1 cellular context compared by ENCODE assay signal in genomic region chrX:71636438-71637252, GRCh38.
TF ChIP-seq lines count a peak whose summit lies in the region.

No MANE protein-coding gene starts in this region.

TF ChIP-seq in HEK293, 187 proteins besides CTCF, POLR2A, EP300 and RAD21 (continued from another document):
- TF ChIP-seq ZNF449 (tag by site-specific recombination; IDR thresholded peaks at IDR 0.05) (no peak), ZNF561 (tag by site-specific recombination; IDR thresholded peaks at IDR 0.05; ENCODE audit: borderline replicate concordance) (no peak)
TF ChIP-seq in HEK293: peak in this region for 2.
